In genomic region chr12:12505544-12506501, GRCh38 we compare ENCODE assay signal across 8 cellular contexts. TPM values are rescaled to one million over a fixed set of nuclear protein-coding genes. Genes with fewer than 3 reads are reported as not detected.
A peak's percentile ranks its signal among the peaks of the same experiment; 100 is the strongest.
DNase-seq lines count a peak whose midpoint lies in the region; ATAC-seq and TF ChIP-seq lines count a peak whose summit lies in the region.

No MANE protein-coding gene starts in this region.

- H3K27ac ChIP-seq in aorta (ENCODE audit: low read depth in 1 of 2, low read length in 2 of 2) (peak overlapping the region; percentile 39 to 43), MM.1S (ENCODE audit: low read length) (no peak overlapping the region)

- H3K4me1 ChIP-seq in aorta (ENCODE audit: control insufficient read depth in 1 of 2, insufficient read depth in 2 of 2, low read length in 2 of 2), result peaks cover 1 to 5% of the 10 kb centered on the region in 2 donors
- no peaks in the 10 kb centered on the region for H3K4me1 ChIP-seq in MM.1S (ENCODE audit: low read length)

- intact Hi-C loops in aorta (cut with DNase I), result loop anchor here in 1 of 2 donors (5.0 kb wide), 1 partner anchor 56 kb away; the partner anchor contains the start of gene DUSP16

- no peaks in the 10 kb centered on the region for H3K9me3 ChIP-seq in aorta (ENCODE audit: control insufficient read depth, low read length)
- no peaks in the 10 kb centered on the region for H3K9me3 ChIP-seq in MM.1S (replicated peaks; ENCODE audit: insufficient read depth, low read length)

- no peak for TF ChIP-seq CTCF in choroid plexus epithelial cell (conservative IDR thresholded peaks at IDR 0.05; ENCODE audit: low read depth, low read length)
- TF ChIP-seq CTCF in MM.1S (IDR thresholded peaks at IDR 0.05; ENCODE audit: low read length), result no peak

- no peaks in the 10 kb centered on the region for H3F3A ChIP-seq in MM.1S (ENCODE audit: insufficient read depth, low read length)

- H3K4me2 ChIP-seq in MM.1S (ENCODE audit: low read depth, low read length), result no peak overlapping the region

- no peaks in the 10 kb centered on the region for H3K9me2 ChIP-seq in MM.1S (replicated peaks; ENCODE audit: insufficient read depth, low read length)

- 17 to 18% methylated on average over 11 of the region's 11 CpGs for WGBS in aorta, 2 donors

- DNase-seq in GM04504 (ENCODE audit: low read depth) (peak; percentile 67), choroid plexus epithelial cell (ENCODE audit: low read depth) (peak; percentile 70), lung microvascular endothelial cell (ENCODE audit: low read depth in 2 of 2) (peak; percentile 70 to 92), aorta (no peak), MM.1S (no peak), NCI-H146 treated with DMSO at 0.1 percent for 48 hours (lab: John Stamatoyannopoulos, UW; ENCODE audit: unreplicated experiment) (no peak)

- no peaks in the 10 kb centered on the region for H4K20me1 ChIP-seq in MM.1S (ENCODE audit: insufficient read depth, low read length)

- peak; percentile 76 for ATAC-seq in GM21360 (IDR thresholded peaks at IDR 0.05; ENCODE audit: unreplicated experiment)
- ATAC-seq in HG03575 (IDR thresholded peaks at IDR 0.05; ENCODE audit: extremely low read depth, insufficient number of reproducible peaks, low FRiP score, unreplicated experiment), result peak; percentile 71
- peak; percentile 85 for ATAC-seq in aorta (ENCODE audit: low FRiP score)

- no peaks in the 10 kb centered on the region for H3K27me3 ChIP-seq in aorta (ENCODE audit: control insufficient read depth in 1 of 2, insufficient read depth in 2 of 2, low read length in 1 of 2)
- no peaks in the 10 kb centered on the region for H3K27me3 ChIP-seq in MM.1S (replicated peaks; ENCODE audit: insufficient read depth, low read length)

- no peaks in the 10 kb centered on the region for H3K36me3 ChIP-seq in aorta (ENCODE audit: control insufficient read depth in 1 of 2, insufficient read depth in 2 of 2, low read length in 1 of 2)
- H3K36me3 ChIP-seq in MM.1S (replicated peaks; ENCODE audit: insufficient read depth, low read length), result no peaks in the 10 kb centered on the region

- H3K9ac ChIP-seq in MM.1S (ENCODE audit: low read length), result no peak overlapping the region

- no peak overlapping the region for H2AFZ ChIP-seq in MM.1S (ENCODE audit: low read length)

- peaks cover 19% of the 10 kb centered on the region; the same call in 1 of the 2 replicates for H3K79me2 ChIP-seq in MM.1S (ENCODE audit: low read length)

- H3K4me3 ChIP-seq in choroid plexus epithelial cell (ENCODE audit: low read depth, low read length) (peak overlapping the region; percentile 22), aorta (ENCODE audit: low read length in 2 of 2) (peak overlapping the region in 1 of 2 donors; percentile 69), MM.1S (ENCODE audit: low read length) (no peak overlapping the region)

RNA-seq across cellular contexts. Expression of gene DUSP16, which starts 56.8 kb away (rescaled TPM):
- total RNA-seq in lung microvascular endothelial cell (5.2 and 5.8 TPM in 2 replicates), aorta (10 to 100 TPM; 22.0 to 27.4 TPM)
- 10 to 100 TPM in 1 of 2 donors, 1 to 10 TPM in 1; 3.1 to 13.1 TPM for polyA plus RNA-seq in aorta

Comparison
In these comparisons a context has a peak if more than half of its experiments do, and no peak if none do; other contexts are left out.
1. DNase-seq: peak in GM04504 (single experiment), choroid plexus epithelial cell (single experiment) and lung microvascular endothelial cell (2 of 2); none in aorta (0 of 2), MM.1S (single experiment) and NCI-H146 treated with DMSO at 0.1 percent for 48 hours (single experiment).
2. Peak in every context shown above with its lines, with median percentiles within 50 percentile points of each other: ATAC-seq.